ENCODE assay signal across 10 cellular contexts in genomic region chr18:22560283-22560627, GRCh38.
DNase-seq lines count a peak whose midpoint lies in the region; FAIRE-seq and TF ChIP-seq lines count a peak whose summit lies in the region.
"Had no signal": no experiment of that assay in that cellular context is flagged by ENCODE, and none has a peak within 500 bp of the region (broad histone marks: within the 10 kb centered on the region; RNA-seq: fewer than 3 reads in every experiment).

No MANE protein-coding gene starts in this region.

- no peak overlapping the region for H3K14ac ChIP-seq in H1 (ENCODE audit: insufficient read length)

- H3K36me3 ChIP-seq in H1 (ENCODE audit: control insufficient read depth in 2 of 4, insufficient read depth in 4 of 4, low read length in 3 of 4) (no peaks in the 10 kb centered on the region), muscle layer of colon (ENCODE audit: insufficient read depth, low read length) (no peaks in the 10 kb centered on the region), transverse colon (no peaks in the 10 kb centered on the region)

- no peak for TF ChIP-seq RAD21 in H1 (IDR thresholded peaks at IDR 0.05 in 1 of 2, conservative IDR thresholded peaks at IDR 0.05 in 1 of 2; ENCODE audit: low read depth in 2 of 2, low read length in 2 of 2)

- H3K79me1 ChIP-seq in H1 (ENCODE audit: low read depth, low read length), result no peaks in the 10 kb centered on the region

- H2BK15ac ChIP-seq in H1 (ENCODE audit: low read length), result no peak overlapping the region

- DNase-seq in activated T-cell treated with anti-CD3 and anti-CD28 coated beads, Interleukin-2, amount 50 U/mL, for 24 hours, result no peak
- DNase-seq in activated T-cell treated with anti-CD3 and anti-CD28 coated beads for 4 hours, result no peak
- no peak for DNase-seq in H1 (ENCODE audit: low read depth in 1 of 2, low spot score in 2 of 2)
- DNase-seq in transverse colon, result no peak
- DNase-seq in NCI-H1092 (lab: John Stamatoyannopoulos, UW), result no peak
- no peak for DNase-seq in effector CD4-positive, alpha-beta T cell
- no peak for DNase-seq in iPS-NIHi7 (ENCODE audit: extremely low spot score)
- DNase-seq: NCI-H524 treated with DMSO at 0.1 percent for 48 hours had no signal

- no peak overlapping the region for H3K18ac ChIP-seq in H1 (ENCODE audit: extremely low read depth, low read length)

- FAIRE-seq in H1 (lab: Jason Lieb, UNC), result no peak
- FAIRE-seq: colon had no signal

- H3K23me2 ChIP-seq in H1 (ENCODE audit: low read depth, low read length), result peaks cover 6% of the 10 kb centered on the region; the same call in 1 of the 2 replicates

- H3K27me3 ChIP-seq in H1 (replicated peaks in 1 of 4; ENCODE audit: control insufficient read depth in 3 of 4, extremely low read depth in 1 of 4, insufficient read depth in 3 of 4, low read length in 3 of 4) (peaks cover 7 to 31% (median 29%) of the 10 kb centered on the region in 4 experiments), muscle layer of colon (ENCODE audit: control insufficient read depth in 1 of 2, insufficient read depth in 2 of 2, low read length in 2 of 2) (peaks cover 0 to 6% of the 10 kb centered on the region in 2 donors), transverse colon (peaks cover 10% of the 10 kb centered on the region)

- POLR2A ChIA-PET in H1 (lab: Charles Lee; ENCODE audit: partially characterized antibody), result no interaction called here

- H4K20me1 ChIP-seq in H1 (replicated peaks in 1 of 2; ENCODE audit: control insufficient read depth in 1 of 2, insufficient read depth in 2 of 2, low read length in 2 of 2), result no peaks in the 10 kb centered on the region

- H3K9me3 ChIP-seq in H1 (ENCODE audit: insufficient read depth in 2 of 2, low read depth in 1 of 2, low read length in 1 of 2) (no peaks in the 10 kb centered on the region), muscle layer of colon (ENCODE audit: low read length) (no peaks in the 10 kb centered on the region), transverse colon (no peaks in the 10 kb centered on the region)

- H3K9me3 Mint-ChIP-seq in activated T-cell treated with anti-CD3 and anti-CD28 coated beads, Interleukin-2, amount 50 U/mL, for 24 hours, result no peaks in the 10 kb centered on the region

- H3K4me1 ChIP-seq in H1 (replicated peaks in 1 of 4; ENCODE audit: control insufficient read depth in 3 of 4, insufficient read depth in 4 of 4, low read length in 3 of 4) (peaks cover 0 to 3% (median 2%) of the 10 kb centered on the region in 4 experiments; a peak in 4 of 7 replicates), muscle layer of colon (ENCODE audit: insufficient read depth, low read length) (peaks cover 18% of the 10 kb centered on the region), transverse colon (peaks cover 0 to 17% (median 14%) of the 10 kb centered on the region in 4 donors)

- TF ChIP-seq EP300 in H1 (IDR thresholded peaks at IDR 0.05; ENCODE audit: borderline replicate concordance in 1 of 2, low read depth in 2 of 2, low read length in 2 of 2) (no peak), transverse colon (IDR thresholded peaks at IDR 0.05; ENCODE audit: low read depth) (no peak)

- peak overlapping the region; percentile 85 to 89 for H3K4me2 ChIP-seq in H1 (ENCODE audit: insufficient read depth in 1 of 2, low read depth in 2 of 2, low read length in 2 of 2)

- H3K4ac ChIP-seq in H1 (replicated peaks; ENCODE audit: insufficient read length, low read depth, low read length), result no peak overlapping the region

- H3K36me3 Mint-ChIP-seq in activated T-cell treated with anti-CD3 and anti-CD28 coated beads, Interleukin-2, amount 50 U/mL, for 24 hours (ENCODE audit: low read depth), result no peaks in the 10 kb centered on the region

- no peak overlapping the region for H3K23ac ChIP-seq in H1 (ENCODE audit: insufficient read length)

- no peak overlapping the region for H4K91ac ChIP-seq in H1 (replicated peaks; ENCODE audit: insufficient read length, low read length)

- no peaks in the 10 kb centered on the region for H3K79me2 ChIP-seq in H1 (ENCODE audit: control insufficient read depth in 1 of 2, insufficient read depth in 2 of 2, low read length in 2 of 2)

- no peak overlapping the region for H3K56ac ChIP-seq in H1 (replicated peaks; ENCODE audit: insufficient read length, low read depth, low read length)

- H2BK120ac ChIP-seq in H1 (replicated peaks; ENCODE audit: low read depth, low read length), result no peak overlapping the region

- intact Hi-C loops in transverse colon (cut with DNase I; ENCODE audit: low total_unique reads), result no loop called here

- peak overlapping the region; percentile 61 for H3K4me3 Mint-ChIP-seq in activated T-cell treated with anti-CD3 and anti-CD28 coated beads, Interleukin-2, amount 50 U/mL, for 24 hours

- no peak overlapping the region for H4K8ac ChIP-seq in H1 (ENCODE audit: extremely low read depth, insufficient read depth, low read length)

- TF ChIP-seq CTCF in H1 (IDR thresholded peaks at IDR 0.05; ENCODE audit: control extremely low read depth in 1 of 3, insufficient read depth in 1 of 3, low read depth in 1 of 3, low read length in 3 of 3), result no peak
- no peak for TF ChIP-seq CTCF in transverse colon (IDR thresholded peaks at IDR 0.05)

- no peak overlapping the region for H3K27ac Mint-ChIP-seq in activated T-cell treated with anti-CD3 and anti-CD28 coated beads, Interleukin-2, amount 50 U/mL, for 24 hours

- peak overlapping the region in 3 of 4 experiments; percentile 42 to 68 (median 49); a peak in 6 of 8 replicates for H3K4me3 ChIP-seq in H1 (ENCODE audit: extremely low read depth in 1 of 4, insufficient read depth in 2 of 4, low read depth in 3 of 4, low read length in 4 of 4)
- peak overlapping the region; percentile 73 to 78 for H3K4me3 ChIP-seq in muscle layer of colon (ENCODE audit: low read depth in 1 of 2, low read length in 2 of 2)
- peak overlapping the region in 3 of 4 donors; percentile 44 to 69 (median 56) for H3K4me3 ChIP-seq in transverse colon

- no peak overlapping the region for H2AFZ ChIP-seq in H1 (ENCODE audit: low read length)

- peaks cover 64% of the 10 kb centered on the region for H3K27me3 Mint-ChIP-seq in activated T-cell treated with anti-CD3 and anti-CD28 coated beads, Interleukin-2, amount 50 U/mL, for 24 hours

- no peak overlapping the region for H2BK12ac ChIP-seq in H1 (ENCODE audit: low read depth, low read length)

- TF ChIP-seq POLR2A in H1 (IDR thresholded peaks at IDR 0.05; ENCODE audit: control extremely low read depth in 1 of 2, low read depth in 2 of 2, low read length in 2 of 2), result no peak
- TF ChIP-seq POLR2A in transverse colon (IDR thresholded peaks at IDR 0.05), result no peak

- WGBS in H1 (ENCODE audit: extremely low coverage in 1 of 2, insufficient coverage in 1 of 2, insufficient read length in 1 of 2, insufficient replicate concordance in 2 of 2, low coverage in 1 of 2, low lambda C conversion rate in 2 of 2, missing lambda C conversion rate in 1 of 2), 2 experiments, result 63% methylated on average over 7 of the region's 7 CpGs; no CpG with 5 or more reads in 1 of the 2 experiments
- 40 to 48% methylated on average over 6 to 7 of the region's 7 CpGs for WGBS in transverse colon (ENCODE audit: low coverage in 1 of 2), 2 donors

- no peak overlapping the region for H3K9ac ChIP-seq in H1 (replicated peaks in 1 of 4; ENCODE audit: extremely low read depth in 1 of 4, low read depth in 3 of 4, low read length in 3 of 4)
- no peak overlapping the region for H3K9ac ChIP-seq in muscle layer of colon (ENCODE audit: low read length)

- CTCF ChIA-PET in H1 (lab: Charles Lee; ENCODE audit: partially characterized antibody), result no interaction called here

- H2BK5ac ChIP-seq in H1 (ENCODE audit: low read depth, low read length), result no peak overlapping the region

- in situ Hi-C loops in transverse colon (cut with MboI; ENCODE audit: low pct_ligation_motif_present in 1 of 4, low pct_unique_long_range_greater_than_20kb in 1 of 4, low sequenced_read_pairs in 3 of 4), result loop anchor here (10.0 to 25.0 kb wide), 8 partner anchors 98 to 998 kb away; partner anchors contain the start of gene GATA6 (in 3 of the 4)

- peaks cover 8% of the 10 kb centered on the region for H3K4me1 Mint-ChIP-seq in activated T-cell treated with anti-CD3 and anti-CD28 coated beads, Interleukin-2, amount 50 U/mL, for 24 hours (ENCODE audit: low read depth)

- no peak overlapping the region for H4K5ac ChIP-seq in H1 (ENCODE audit: insufficient read length, low read depth, low read length)

- no peak overlapping the region for H2AK5ac ChIP-seq in H1 (ENCODE audit: low read depth, low read length)

- H2BK20ac ChIP-seq in H1 (ENCODE audit: low read length), result no peak overlapping the region

- H3K27ac ChIP-seq in H1 (ENCODE audit: low read depth, low read length) (no peak overlapping the region), muscle layer of colon (ENCODE audit: low read depth, low read length) (peak overlapping the region; percentile 19), transverse colon (peak overlapping the region; percentile 69 to 81 (median 74))

TF ChIP-seq in H1, 55 proteins besides CTCF, POLR2A, EP300 and RAD21:
- TF ChIP-seq NANOG (IDR thresholded peaks at IDR 0.05; ENCODE audit: insufficient read depth, low read depth, low read length, poor library complexity, severe bottlenecking) (no peak), KDM5A (IDR thresholded peaks at IDR 0.05; ENCODE audit: low read length) (no peak), EZH2 (IDR thresholded peaks at IDR 0.05; ENCODE audit: low read depth, low read length, severe bottlenecking) (peak; percentile 58), SUZ12 (IDR thresholded peaks at IDR 0.05; ENCODE audit: low read length) (peak; percentile 68; the same call in 1 of the 2 replicates)
